Comparison of ENCODE assay signal across 15 cellular contexts in genomic region chr10:77609781-77610272, GRCh38. TPM values are rescaled to one million over a fixed set of nuclear protein-coding genes. Genes with fewer than 3 reads are reported as not detected.
A peak's percentile ranks its signal among the peaks of the same experiment; 100 is the strongest.
DNase-seq lines count a peak whose midpoint lies in the region; ATAC-seq and TF ChIP-seq lines count a peak whose summit lies in the region.
"Had no signal": no experiment of that assay in that cellular context is flagged by ENCODE, and none has a peak within 500 bp of the region (broad histone marks: within the 10 kb centered on the region; RNA-seq: fewer than 3 reads in every experiment).

No MANE protein-coding gene starts in this region.

- no peaks in the 10 kb centered on the region for H3K36me3 Mint-ChIP-seq in neural crest cell (ENCODE audit: low read depth)
- H3K36me3 Mint-ChIP-seq: stimulated activated effector memory CD8-positive, alpha-beta T cell treated with anti-CD3 and anti-CD28 coated beads, Interleukin-12 subunit alpha, Interleukin-12 subunit beta, amount 100 ng/mL, for 72 hours had no signal

- H3K4me1 Mint-ChIP-seq in neural crest cell, result peaks cover 11% of the 10 kb centered on the region
- H3K4me1 Mint-ChIP-seq: stimulated activated effector memory CD8-positive, alpha-beta T cell treated with anti-CD3 and anti-CD28 coated beads, Interleukin-12 subunit alpha, Interleukin-12 subunit beta, amount 100 ng/mL, for 72 hours had no signal

- DNase-seq in EH (ENCODE audit: low read depth), result peak; percentile 56
- peak in 2 of 61 donors; percentile 11 to 26 for DNase-seq in caudate nucleus (lab: John Stamatoyannopoulos, UW)
- no peak for DNase-seq in neural crest cell (ENCODE audit: low read depth, low spot score)
- DNase-seq in A172 (ENCODE audit: low spot score), result no peak
- no peak for DNase-seq in head of caudate nucleus
- DNase-seq in NCI-H446 (lab: John Stamatoyannopoulos, UW), result no peak
- no peak for DNase-seq in nucleus accumbens (lab: John Stamatoyannopoulos, UW)
- DNase-seq: activated gamma-delta T cell treated with Interleukin-2 at 50 U/mL for 16 hours; cerebellar nuclear complex; NCI-H2029; stimulated activated CD4-positive, alpha-beta T cell treated with anti-CD3 and anti-CD28 coated beads, Interleukin-2, amount 100 ng/mL, for 24 hours; T-helper 2 cell had no signal

- no peak for TF ChIP-seq CTCF in neural crest cell (conservative IDR thresholded peaks at IDR 0.05)

- intact Hi-C loops in head of caudate nucleus (cut with DNase I), result no loop called here

- ATAC-seq in HG02759 (IDR thresholded peaks at IDR 0.05; ENCODE audit: unreplicated experiment), result peak; percentile 35
- ATAC-seq: stimulated activated effector memory CD8-positive, alpha-beta T cell treated with anti-CD3 and anti-CD28 coated beads, Interleukin-12 subunit alpha, Interleukin-12 subunit beta, amount 100 ng/mL, for 72 hours had no signal

- no peak overlapping the region for H3K4me3 Mint-ChIP-seq in neural crest cell
- H3K4me3 Mint-ChIP-seq: stimulated activated effector memory CD8-positive, alpha-beta T cell treated with anti-CD3 and anti-CD28 coated beads, Interleukin-12 subunit alpha, Interleukin-12 subunit beta, amount 100 ng/mL, for 72 hours had no signal

- peaks cover 3% of the 10 kb centered on the region for H3K27me3 Mint-ChIP-seq in neural crest cell (ENCODE audit: low read depth)

- no peaks in the 10 kb centered on the region for H3K9me3 Mint-ChIP-seq in neural crest cell
- H3K9me3 Mint-ChIP-seq: stimulated activated effector memory CD8-positive, alpha-beta T cell treated with anti-CD3 and anti-CD28 coated beads, Interleukin-12 subunit alpha, Interleukin-12 subunit beta, amount 100 ng/mL, for 72 hours had no signal

- peak overlapping the region; percentile 4 for H3K27ac ChIP-seq in caudate nucleus (ENCODE audit: low read depth, low read length)

- peak overlapping the region; percentile 78 for H3K27ac Mint-ChIP-seq in neural crest cell (ENCODE audit: unreplicated experiment)
- H3K27ac Mint-ChIP-seq: stimulated activated effector memory CD8-positive, alpha-beta T cell treated with anti-CD3 and anti-CD28 coated beads, Interleukin-12 subunit alpha, Interleukin-12 subunit beta, amount 100 ng/mL, for 72 hours had no signal

RNA-seq across cellular contexts. Expression of gene KCNMA1, which starts 27.8 kb away (rescaled TPM):
- total RNA-seq in neural crest cell, result 0.93 and 1.7 TPM in 2 replicates
- total RNA-seq in A172 (2014; rRNA removed; shearing (Covaris generic)), result 38.5 and 50.7 TPM in 2 replicates
- total RNA-seq: OCI-LY7 had no signal

Comparison
In these comparisons a context has a peak if more than half of its experiments do, and no peak if none do; other contexts are left out.
1. RNA of gene KCNMA1, which starts 27.8 kb away (total RNA-seq): 38.5 to 50.7 TPM in A172; 0.93 to 1.7 TPM in neural crest cell; every median in the first group is over 10 times any median in the second.